Comparison of ENCODE assay signal across 26 cellular contexts in genomic region chr1:33706634-33707255, GRCh38.
DNase-seq lines count a peak whose midpoint lies in the region; ATAC-seq and TF ChIP-seq lines count a peak whose summit lies in the region.
"Had no signal": no experiment of that assay in that cellular context is flagged by ENCODE, and none has a peak within 500 bp of the region (broad histone marks: within the 10 kb centered on the region; RNA-seq: fewer than 3 reads in every experiment).

No MANE protein-coding gene starts in this region.

- H3K4me1 ChIP-seq in right atrium auricular region (no peaks in the 10 kb centered on the region), heart right ventricle (no peaks in the 10 kb centered on the region), HEK293 (ENCODE audit: control insufficient read depth, insufficient read depth, low read length) (peaks cover 3% of the 10 kb centered on the region), esophagus muscularis mucosa (no peaks in the 10 kb centered on the region)
- H3K4me1 ChIP-seq: A549 had no signal

- no peaks in the 10 kb centered on the region for H3K4me1 Mint-ChIP-seq in osteocyte (ENCODE audit: unreplicated experiment)
- H3K4me1 Mint-ChIP-seq: B cell; CD4-positive, alpha-beta memory T cell; CD4-positive, CD25-positive, alpha-beta regulatory T cell; CD8-positive, alpha-beta memory T cell had no signal

- no peak for TF ChIP-seq CTCF in right atrium auricular region (IDR thresholded peaks at IDR 0.05)
- TF ChIP-seq CTCF in heart right ventricle (IDR thresholded peaks at IDR 0.05), result no peak
- no peak for TF ChIP-seq CTCF in HEK293 (tag by site-specific recombination; IDR thresholded peaks at IDR 0.05)
- TF ChIP-seq CTCF in esophagus muscularis mucosa (IDR thresholded peaks at IDR 0.05), result no peak
- TF ChIP-seq CTCF in osteocyte (IDR thresholded peaks at IDR 0.05), result no peak

- H3K27me3 Mint-ChIP-seq in osteocyte (ENCODE audit: unreplicated experiment), result no peaks in the 10 kb centered on the region

- ATAC-seq in heart right ventricle, result no peak
- no peak for ATAC-seq in GM21737 (IDR thresholded peaks at IDR 0.05; ENCODE audit: unreplicated experiment)
- ATAC-seq: A549, GM12878 had no signal

- H3K36me3 ChIP-seq in right atrium auricular region (no peaks in the 10 kb centered on the region), heart right ventricle (no peaks in the 10 kb centered on the region), HEK293 (ENCODE audit: control insufficient read depth in 2 of 2, insufficient read depth in 1 of 2, low read length in 2 of 2) (no peaks in the 10 kb centered on the region), esophagus muscularis mucosa (no peaks in the 10 kb centered on the region)
- H3K36me3 ChIP-seq: BLaER1 treated with 17β-estradiol and CSF1 and Interleukin-3, amounts not matched to agents 10 nM and 100 nM had no signal

- H3K9me3 Mint-ChIP-seq in osteocyte (ENCODE audit: unreplicated experiment), result no peaks in the 10 kb centered on the region
- H3K9me3 Mint-ChIP-seq: CD4-positive, CD25-positive, alpha-beta regulatory T cell; CD8-positive, alpha-beta memory T cell had no signal

- peak; percentile 30 for DNase-seq in right atrium auricular region (ENCODE audit: low spot score)
- DNase-seq in heart right ventricle, result no peak
- peak; percentile 87 for DNase-seq in esophagus muscularis mucosa (ENCODE audit: extremely low spot score)
- DNase-seq in osteocyte (ENCODE audit: extremely low spot score, unreplicated experiment), result peak; percentile 59
- DNase-seq in CD1c-positive myeloid dendritic cell (ENCODE audit: extremely low spot score), result no peak
- DNase-seq in activated CD4-positive, CD25-positive, alpha-beta regulatory T cell (lab: John Stamatoyannopoulos, UW), result no peak
- DNase-seq: AML-193; CD4-positive, alpha-beta memory T cell; CD4-positive, CD25-positive, alpha-beta regulatory T cell; CD8-positive, alpha-beta memory T cell; COR-L47; DMS 273 treated with DMSO at 0.1 percent for 48 hours; DMS153; DMS53; DMS79; DND-41; EL; GDM1 had no signal

- no peak for TF ChIP-seq POLR2A in esophagus muscularis mucosa (IDR thresholded peaks at IDR 0.05; ENCODE audit: low read depth)

- POLR2A ChIA-PET in HEK293 (lab: Yijun Ruan, JAX), result no interaction called here

- intact Hi-C loops in heart right ventricle (cut with DNase I) (no loop called here), esophagus muscularis mucosa (cut with DNase I) (no loop called here)

- H3K27me3 ChIP-seq in right atrium auricular region (no peaks in the 10 kb centered on the region), heart right ventricle (peaks cover 0 to 31% (median 17%) of the 10 kb centered on the region in 7 donors), esophagus muscularis mucosa (peaks cover 0 to 24% (median 0%) of the 10 kb centered on the region in 4 donors)
- H3K27me3 ChIP-seq: BLaER1 treated with 17β-estradiol and CSF1 and Interleukin-3, amounts not matched to agents 10 nM and 100 nM had no signal

- CTCF ChIA-PET in HEK293 (lab: Yijun Ruan, JAX), result interaction anchor here (0.8 kb wide), 1 partner anchor 356 kb away, joined by 3 read pairs; no protein-coding TSS in a partner anchor

- H3K27ac Mint-ChIP-seq in osteocyte (ENCODE audit: unreplicated experiment), result no peak overlapping the region
- H3K27ac Mint-ChIP-seq: B cell; CD4-positive, CD25-positive, alpha-beta regulatory T cell; CD8-positive, alpha-beta memory T cell had no signal

- H3K4me3 Mint-ChIP-seq in osteocyte (ENCODE audit: unreplicated experiment), result no peak overlapping the region
- H3K4me3 Mint-ChIP-seq: B cell; CD4-positive, alpha-beta memory T cell; CD4-positive, CD25-positive, alpha-beta regulatory T cell; CD8-positive, alpha-beta memory T cell had no signal

- TF ChIP-seq EP300 in esophagus muscularis mucosa (IDR thresholded peaks at IDR 0.05), result no peak

- H3K9me3 ChIP-seq in right atrium auricular region (no peaks in the 10 kb centered on the region), heart right ventricle (no peaks in the 10 kb centered on the region), HEK293 (ENCODE audit: control insufficient read depth, insufficient read depth, low read depth, low read length) (no peaks in the 10 kb centered on the region), esophagus muscularis mucosa (peaks cover 0 to 5% (median 0%) of the 10 kb centered on the region in 4 donors)
- H3K9me3 ChIP-seq: A549; BLaER1 treated with 17β-estradiol and CSF1 and Interleukin-3, amounts not matched to agents 10 nM and 100 nM had no signal

- 83 to 87% methylated on average over 12 of the region's 12 CpGs for whole genome bisulfite sequencing in heart right ventricle, 2 donors
- WGBS in esophagus muscularis mucosa, result 87% methylated on average over 12 of the region's 12 CpGs

- H3K4me3 ChIP-seq in right atrium auricular region (no peak overlapping the region), heart right ventricle (no peak overlapping the region), HEK293 (ENCODE audit: low read depth, low read length) (no peak overlapping the region), esophagus muscularis mucosa (no peak overlapping the region)
- H3K4me3 ChIP-seq: A549; BLaER1 treated with 17β-estradiol and CSF1 and Interleukin-3, amounts not matched to agents 10 nM and 100 nM; GM12878 had no signal

- H3K36me3 Mint-ChIP-seq in osteocyte (ENCODE audit: unreplicated experiment), result no peaks in the 10 kb centered on the region
- H3K36me3 Mint-ChIP-seq: CD4-positive, alpha-beta memory T cell; CD4-positive, CD25-positive, alpha-beta regulatory T cell; CD8-positive, alpha-beta memory T cell had no signal

- H3K27ac ChIP-seq in right atrium auricular region (no peak overlapping the region), heart right ventricle (no peak overlapping the region), HEK293 (ENCODE audit: extremely low read depth, low read depth, low read length) (no peak overlapping the region), esophagus muscularis mucosa (replicated peaks in 1 of 4) (no peak overlapping the region)
- H3K27ac ChIP-seq: 22Rv1; A549; BLaER1 treated with 17β-estradiol and CSF1 and Interleukin-3, amounts not matched to agents 10 nM and 100 nM; C4-2B had no signal

TF ChIP-seq in HEK293, 187 proteins besides CTCF, POLR2A, EP300 and RAD21:
- TF ChIP-seq ZNF548 (tag by site-specific recombination; IDR thresholded peaks at IDR 0.05), result no peak
- TF ChIP-seq, protein P1, sequence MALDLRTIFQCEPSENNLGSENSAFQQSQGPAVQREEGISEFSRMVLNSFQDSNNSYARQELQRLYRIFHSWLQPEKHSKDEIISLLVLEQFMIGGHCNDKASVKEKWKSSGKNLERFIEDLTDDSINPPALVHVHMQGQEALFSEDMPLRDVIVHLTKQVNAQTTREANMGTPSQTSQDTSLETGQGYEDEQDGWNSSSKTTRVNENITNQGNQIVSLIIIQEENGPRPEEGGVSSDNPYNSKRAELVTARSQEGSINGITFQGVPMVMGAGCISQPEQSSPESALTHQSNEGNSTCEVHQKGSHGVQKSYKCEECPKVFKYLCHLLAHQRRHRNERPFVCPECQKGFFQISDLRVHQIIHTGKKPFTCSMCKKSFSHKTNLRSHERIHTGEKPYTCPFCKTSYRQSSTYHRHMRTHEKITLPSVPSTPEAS (tag by site-specific recombination; IDR thresholded peaks at IDR 0.05), result peak; percentile 92

Comparison
In these comparisons a context has a peak if more than half of its experiments do, and no peak if none do; other contexts are left out.
1. DNase-seq: peak in right atrium auricular region (single experiment), esophagus muscularis mucosa (single experiment) and osteocyte (single experiment); none in heart right ventricle (0 of 2), CD1c-positive myeloid dendritic cell (single experiment) and activated CD4-positive, CD25-positive, alpha-beta regulatory T cell (0 of 4).